Comparison of ENCODE assay signal across 1 cellular context in the genomic region with DNA sequence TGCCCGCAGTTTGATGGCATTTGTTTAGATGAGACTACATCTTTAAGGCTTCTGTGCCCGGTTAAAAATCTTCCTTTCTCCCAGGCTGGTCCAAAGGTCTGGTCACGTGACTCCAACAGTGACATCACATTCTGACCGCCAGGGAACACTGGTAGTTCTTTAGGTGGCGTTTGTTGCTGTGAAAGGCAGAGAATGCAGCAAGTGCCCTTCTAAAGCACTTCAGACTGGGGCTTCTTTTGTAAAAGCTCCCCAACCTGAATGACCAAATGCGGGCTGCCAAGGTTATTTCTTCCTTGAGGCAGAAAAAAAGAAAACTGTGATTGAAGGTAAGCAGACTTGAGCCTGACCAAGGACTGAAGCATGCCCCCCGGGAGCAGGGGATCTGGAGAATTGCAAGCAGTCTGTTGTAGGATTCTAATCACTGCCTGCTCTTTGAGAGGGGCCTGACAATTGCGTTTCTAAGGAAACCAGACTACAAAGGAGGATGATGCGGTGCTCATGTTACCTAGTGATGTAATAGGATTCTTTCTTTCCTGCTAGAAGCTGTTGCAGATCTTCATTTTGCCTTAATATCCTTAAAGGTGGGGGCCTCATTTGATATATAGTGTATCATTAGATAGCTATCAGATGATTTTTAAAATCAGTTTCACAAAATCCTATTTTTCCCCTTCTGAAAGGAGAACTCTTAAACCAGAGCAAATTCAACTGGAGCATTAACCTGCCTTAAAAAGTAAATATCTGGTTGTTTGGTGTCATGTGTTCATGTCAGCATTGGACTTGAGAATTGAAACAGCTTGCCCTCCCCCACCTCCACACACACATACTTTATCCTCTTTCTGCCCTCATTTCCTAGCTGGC.
TF ChIP-seq lines count a peak whose summit lies in the region.

No MANE protein-coding gene starts in this region.

TF ChIP-seq in K562, 482 proteins besides CTCF, POLR2A, EP300 and RAD21 (continued from another document):
- TF ChIP-seq CBFA2T2 (conservative IDR thresholded peaks at IDR 0.05), result peak; percentile 37; the same call in 1 of the 2 replicates
